In the genomic region with DNA sequence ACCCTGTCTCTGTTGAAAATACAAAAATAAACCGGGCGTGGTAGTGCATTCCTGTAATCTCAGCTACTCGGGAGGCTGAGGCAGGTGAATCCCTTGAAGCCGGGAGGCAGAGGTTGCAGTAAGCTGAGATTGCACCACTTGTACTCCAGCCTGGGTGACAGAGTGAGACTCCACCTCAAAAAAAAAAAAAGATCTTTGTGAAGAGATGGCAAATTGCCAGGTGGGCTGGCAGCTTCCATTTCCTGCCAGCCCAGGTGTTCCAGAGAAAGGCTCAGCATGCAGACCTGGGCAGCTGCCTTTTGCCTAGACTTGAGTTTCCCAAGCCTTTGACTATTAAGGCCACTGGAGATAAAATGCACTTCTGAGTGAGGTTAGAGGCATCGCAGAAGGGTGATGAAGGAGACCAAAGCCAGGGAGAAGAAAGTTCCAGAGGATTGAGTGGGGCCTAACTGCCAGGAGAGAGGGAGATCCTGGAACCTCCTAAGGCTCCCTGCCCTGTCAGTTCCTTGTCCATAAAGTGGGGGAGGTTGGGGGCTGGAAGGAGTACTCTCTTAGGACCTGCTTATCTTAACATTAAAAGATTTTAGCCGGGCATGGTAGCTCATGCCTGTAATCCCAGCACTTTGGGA, we compare ENCODE assay signal across 1 cellular context.
TF ChIP-seq lines count a peak whose summit lies in the region.

No MANE protein-coding gene starts in this region.

TF ChIP-seq in HEK293, 187 proteins besides CTCF, POLR2A, EP300 and RAD21 (continued from another document):
- TF ChIP-seq GFI1B (tag by site-specific recombination; IDR thresholded peaks at IDR 0.05) (peak; percentile 51; the same call in 1 of the 2 replicates), ZBTB44 (tag by site-specific recombination; IDR thresholded peaks at IDR 0.05) (0 out of 2 replicates have a peak, but pooled peaks have one; percentile 49), ZNF670 (tag by site-specific recombination; IDR thresholded peaks at IDR 0.05; ENCODE audit: low read depth) (no peak), ZBTB8A (tag by site-specific recombination; IDR thresholded peaks at IDR 0.05) (peak; percentile 39; the same call in 1 of the 2 replicates), IKZF3 (tag by site-specific recombination; IDR thresholded peaks at IDR 0.05) (peak; percentile 59), PRDM10 (tag by site-specific recombination; IDR thresholded peaks at IDR 0.05) (peak; percentile 97), ZNF133 (tag by site-specific recombination; IDR thresholded peaks at IDR 0.05) (peak; percentile 88), ZNF677 (tag by site-specific recombination; IDR thresholded peaks at IDR 0.05) (no peak), RBAK (tag by site-specific recombination; IDR thresholded peaks at IDR 0.05) (no peak), PRDM1 (tag by site-specific recombination; IDR thresholded peaks at IDR 0.05) (peak; percentile 53), ZNF596 (tag by site-specific recombination; IDR thresholded peaks at IDR 0.05) (no peak), ZSCAN23 (tag by site-specific recombination; IDR thresholded peaks at IDR 0.05) (no peak)
TF ChIP-seq in HEK293: peak in this region for 10.
